17 cellular contexts compared by ENCODE assay signal in genomic region chr20:10739134-10739533, GRCh38.
DNase-seq lines count a peak whose midpoint lies in the region; ATAC-seq and TF ChIP-seq lines count a peak whose summit lies in the region.
"Had no signal": no experiment of that assay in that cellular context is flagged by ENCODE, and none has a peak within 500 bp of the region (broad histone marks: within the 10 kb centered on the region; RNA-seq: fewer than 3 reads in every experiment).

No MANE protein-coding gene starts in this region.

- H3K4me3 ChIP-seq in ascending aorta (peak overlapping the region; percentile 41 to 62), fibroblast of villous mesenchyme (ENCODE audit: low read depth, low read length) (peak overlapping the region; percentile 32), sigmoid colon (peak overlapping the region in 3 of 4 donors; percentile 1 to 24 (median 11))
- H3K4me3 ChIP-seq: neural progenitor cell had no signal

- BruUV-seq in Calu3 (replicated peaks; lab: Mats Ljungman, UMichigan), result no TSS peak

- 11 to 48% methylated on average over 1 of the region's 1 CpG for WGBS in sigmoid colon, 2 donors

- H3K9me3 ChIP-seq in ascending aorta, result no peaks in the 10 kb centered on the region
- no peaks in the 10 kb centered on the region for H3K9me3 ChIP-seq in sigmoid colon
- H3K9me3 ChIP-seq: spleen had no signal

- no peak for DNase-seq in Calu3
- DNase-seq in ascending aorta (ENCODE audit: low spot score in 2 of 2), result no peak
- no peak for DNase-seq in fibroblast of villous mesenchyme (ENCODE audit: low read depth)
- no peak for DNase-seq in sigmoid colon
- no peak for DNase-seq in NOMO-1 treated with DMSO at 0.1 percent for 48 hours (lab: John Stamatoyannopoulos, UW; ENCODE audit: unreplicated experiment)
- no peak for DNase-seq in activated T-cell treated with anti-CD3 and anti-CD28 coated beads, Interleukin-2, amount 50 U/mL, for 48 hours
- no peak for DNase-seq in effector CD8-positive, alpha-beta T cell (lab: John Stamatoyannopoulos, UW)
- DNase-seq: activated CD4-positive, alpha-beta T cell treated with anti-CD3 and anti-CD28 coated beads for 4 hours; activated T-cell treated with anti-CD3 and anti-CD28 coated beads, Interleukin-2, amount 50 U/mL, for 4 hours; amniotic stem cell; Kasumi-1; NCI-H1694; NCI-H524; spleen; T-helper 2 cell had no signal

- no peaks in the 10 kb centered on the region for H3K36me3 Mint-ChIP-seq in Calu3 (ENCODE audit: insufficient read depth, unreplicated experiment)
- H3K36me3 Mint-ChIP-seq: neural progenitor cell had no signal

- H3K27ac ChIP-seq in ascending aorta (peak overlapping the region; percentile 56 to 70), sigmoid colon (peak overlapping the region in 1 of 4 donors; percentile 25)
- H3K27ac ChIP-seq: neural progenitor cell had no signal

- H3K27me3 ChIP-seq in ascending aorta (no peaks in the 10 kb centered on the region), sigmoid colon (no peaks in the 10 kb centered on the region)
- H3K27me3 ChIP-seq: neural progenitor cell, spleen had no signal

- CTCF ChIA-PET in Calu3 (lab: Charles Lee), result no interaction called here

- H3K4me1 ChIP-seq in ascending aorta (peaks cover 4 to 7% of the 10 kb centered on the region in 2 donors), sigmoid colon (peaks cover 0 to 7% (median 3%) of the 10 kb centered on the region in 4 donors)
- H3K4me1 ChIP-seq: neural progenitor cell had no signal

- TF ChIP-seq CTCF in Calu3 (IDR thresholded peaks at IDR 0.05; ENCODE audit: unreplicated experiment) (no peak), ascending aorta (IDR thresholded peaks at IDR 0.05) (no peak), fibroblast of villous mesenchyme (IDR thresholded peaks at IDR 0.05; ENCODE audit: insufficient read depth, low read depth, low read length) (no peak), sigmoid colon (IDR thresholded peaks at IDR 0.05) (no peak)

- no peaks in the 10 kb centered on the region for H3K36me3 ChIP-seq in ascending aorta
- no peaks in the 10 kb centered on the region for H3K36me3 ChIP-seq in sigmoid colon
- H3K36me3 ChIP-seq: neural progenitor cell, spleen had no signal

- no peaks in the 10 kb centered on the region for H3K27me3 Mint-ChIP-seq in Calu3 (ENCODE audit: unreplicated experiment)

- no peak for ATAC-seq in GM18519 (IDR thresholded peaks at IDR 0.05; ENCODE audit: low FRiP score, unreplicated experiment)
- ATAC-seq: activated T-cell treated with anti-CD3 and anti-CD28 coated beads, Interleukin-2, amount 50 U/mL, for 4 hours had no signal

- H3K4me3 Mint-ChIP-seq in Calu3 (ENCODE audit: low read depth, unreplicated experiment), result peak overlapping the region; percentile 56
- H3K4me3 Mint-ChIP-seq: activated T-cell treated with anti-CD3 and anti-CD28 coated beads, Interleukin-2, amount 50 U/mL, for 4 hours; neural progenitor cell had no signal

- TF ChIP-seq EP300 in sigmoid colon (IDR thresholded peaks at IDR 0.05), result no peak

- H3K9me3 Mint-ChIP-seq in Calu3 (ENCODE audit: low read depth, unreplicated experiment), result no peaks in the 10 kb centered on the region
- H3K9me3 Mint-ChIP-seq: activated T-cell treated with anti-CD3 and anti-CD28 coated beads, Interleukin-2, amount 50 U/mL, for 4 hours had no signal

- intact Hi-C loops in Calu3 (cut with micrococcal nuclease; ENCODE audit: unreplicated experiment) (no loop called here), ascending aorta (cut with DNase I) (loop anchor here (10.0 kb wide), 1 partner anchor 184 kb away; no protein-coding TSS in a partner anchor), sigmoid colon (cut with DNase I) (no loop called here)

- peaks cover 8% of the 10 kb centered on the region for H3K4me1 Mint-ChIP-seq in Calu3 (ENCODE audit: low read depth, unreplicated experiment)
- H3K4me1 Mint-ChIP-seq: neural progenitor cell had no signal

- no peak for TF ChIP-seq POLR2A in sigmoid colon (IDR thresholded peaks at IDR 0.05)

- no peak overlapping the region for H3K27ac Mint-ChIP-seq in Calu3 (ENCODE audit: unreplicated experiment)
- H3K27ac Mint-ChIP-seq: neural progenitor cell had no signal
